In genomic region chr1:173050865-173051264, GRCh38 we compare ENCODE assay signal across 1 cellular context.
TF ChIP-seq lines count a peak whose summit lies in the region.

TNFSF18 (minus strand) TSS chr1:173050941; CDS start chr1:173050896, 45 bp downstream.

TF ChIP-seq in HEK293, 187 proteins besides CTCF, POLR2A, EP300 and RAD21 (continued from another document):
- TF ChIP-seq ATF2 (tag by site-specific recombination; IDR thresholded peaks at IDR 0.05; ENCODE audit: low read depth) = no peak
- no peak for TF ChIP-seq ZNF629 (tag by site-specific recombination; IDR thresholded peaks at IDR 0.05)
- no peak for TF ChIP-seq ZNF239 (tag by site-specific recombination; IDR thresholded peaks at IDR 0.05)
- no peak for TF ChIP-seq AEBP2 (tag by site-specific recombination; IDR thresholded peaks at IDR 0.05; ENCODE audit: borderline replicate concordance)
- TF ChIP-seq SP2 (tag by site-specific recombination; IDR thresholded peaks at IDR 0.05) = no peak
- no peak for TF ChIP-seq ZNF132 (tag by site-specific recombination; IDR thresholded peaks at IDR 0.05; ENCODE audit: borderline replicate concordance)
- no peak for TF ChIP-seq ZNF777 (tag by site-specific recombination; IDR thresholded peaks at IDR 0.05; ENCODE audit: borderline replicate concordance)
- TF ChIP-seq PBX3 (CRISPR knock-in tag; IDR thresholded peaks at IDR 0.05) = no peak
- no peak for TF ChIP-seq ZNF341 (tag by site-specific recombination; IDR thresholded peaks at IDR 0.05; ENCODE audit: low read depth)
- TF ChIP-seq ZNF423 (tag by site-specific recombination; IDR thresholded peaks at IDR 0.05) = no peak
- TF ChIP-seq ZBTB49 (tag by site-specific recombination; IDR thresholded peaks at IDR 0.05; ENCODE audit: low read depth) = no peak
- 0 out of 2 replicates have a peak, but pooled peaks have one; percentile 18 for TF ChIP-seq ZNF692 (tag by site-specific recombination; IDR thresholded peaks at IDR 0.05)
- no peak for TF ChIP-seq ZNF596 (tag by site-specific recombination; IDR thresholded peaks at IDR 0.05)
- no peak for TF ChIP-seq ZNF571 (tag by site-specific recombination; IDR thresholded peaks at IDR 0.05)
- no peak for TF ChIP-seq ZNF654 (tag by site-specific recombination; IDR thresholded peaks at IDR 0.05; ENCODE audit: low read depth)
- no peak for TF ChIP-seq ZNF37A (tag by site-specific recombination; IDR thresholded peaks at IDR 0.05)
- TF ChIP-seq ZNF138 (tag by site-specific recombination; IDR thresholded peaks at IDR 0.05; ENCODE audit: borderline replicate concordance) = no peak
- TF ChIP-seq PRDM6 (tag by site-specific recombination; IDR thresholded peaks at IDR 0.05) = peak; percentile 54
- 0 out of 2 replicates have a peak, but pooled peaks have one; percentile 8 for TF ChIP-seq ZNF133 (tag by site-specific recombination; IDR thresholded peaks at IDR 0.05)
- TF ChIP-seq ZNF292 (tag by site-specific recombination; IDR thresholded peaks at IDR 0.05; ENCODE audit: borderline replicate concordance, low read depth) = no peak
- TF ChIP-seq ZNF433 (tag by site-specific recombination; IDR thresholded peaks at IDR 0.05; ENCODE audit: low read depth) = no peak
- peak; percentile 61; the same call in 1 of the 2 replicates for TF ChIP-seq PRDM10 (tag by site-specific recombination; IDR thresholded peaks at IDR 0.05)
- TF ChIP-seq MYNN (tag by site-specific recombination; IDR thresholded peaks at IDR 0.05; ENCODE audit: borderline replicate concordance) = no peak
- peak; percentile 27; the same call in 1 of the 2 replicates for TF ChIP-seq ZNF843 (tag by site-specific recombination; IDR thresholded peaks at IDR 0.05)
- peak; percentile 82 for TF ChIP-seq FEZF1 (tag by site-specific recombination; IDR thresholded peaks at IDR 0.05)
